8 cellular contexts compared by ENCODE assay signal in the genomic region with DNA sequence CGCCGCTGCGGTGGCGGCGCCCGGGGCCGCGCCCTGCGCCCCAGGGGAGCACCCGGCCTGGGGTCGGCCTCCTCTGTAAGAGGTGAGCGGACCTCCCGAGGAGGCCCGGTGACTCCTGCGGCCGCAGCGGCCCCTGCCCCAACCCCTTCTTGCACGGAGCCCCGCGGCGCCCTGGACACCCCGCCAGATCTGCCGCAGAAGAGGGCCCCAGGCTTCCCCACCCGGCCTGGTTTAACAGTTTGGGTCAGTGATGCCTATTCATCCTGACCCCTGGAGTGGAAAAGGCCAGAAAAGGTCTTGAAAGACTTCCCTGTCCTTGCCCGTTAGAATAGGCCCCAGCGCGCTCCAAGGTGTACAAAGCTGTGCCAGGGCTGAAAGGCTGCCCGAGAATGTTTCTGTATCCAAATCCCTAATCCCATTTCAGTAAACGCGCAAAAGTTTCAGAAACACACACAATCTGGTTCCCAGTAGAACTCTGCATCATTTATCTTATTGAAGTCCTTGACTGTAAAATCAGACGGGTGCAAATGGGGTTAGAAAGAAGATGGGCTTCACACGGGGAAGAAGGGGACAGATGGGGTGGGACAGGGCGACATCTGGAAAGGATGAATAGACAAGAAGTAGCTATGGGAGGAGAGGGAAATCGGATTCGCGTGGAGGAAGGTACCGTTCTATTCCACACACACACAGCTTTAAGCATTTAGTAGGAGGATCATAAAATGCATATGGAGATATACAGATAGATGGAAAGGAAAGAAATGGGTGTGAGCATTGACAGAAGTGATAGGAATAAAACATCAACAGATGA. TPM values are rescaled to one million over a fixed set of nuclear protein-coding genes. Genes with fewer than 3 reads are reported as not detected.
DNase-seq lines count a peak whose midpoint lies in the region; ATAC-seq and TF ChIP-seq lines count a peak whose summit lies in the region.

No MANE protein-coding gene starts in this region.

- DNase-seq in DMS53 (lab: John Stamatoyannopoulos, UW) (peak; percentile 65), DMS53 treated with DMSO at 0.1 percent for 48 hours (lab: John Stamatoyannopoulos, UW; ENCODE audit: unreplicated experiment) (no peak), NCI-H69 (lab: John Stamatoyannopoulos, UW) (peak; percentile 59), mammary epithelial cell (peak; percentile 12), right lobe of liver (peak in 1 of 3 donors; percentile 56), NCI-H1417 treated with DMSO at 0.1 percent for 48 hours (lab: John Stamatoyannopoulos, UW) (no peak)

- H3K27ac ChIP-seq in mammary epithelial cell (ENCODE audit: insufficient read depth, low read depth, low read length): peak overlapping the region; percentile 81
- H3K27ac ChIP-seq in right lobe of liver: peak overlapping the region; percentile 89 to 96 (median 90)
- peak overlapping the region; percentile 93 for H3K27ac ChIP-seq in temporal lobe (ENCODE audit: low read depth, low read length)

- no peaks in the 10 kb centered on the region for H4K20me1 ChIP-seq in mammary epithelial cell (ENCODE audit: insufficient read depth, low read length)

- H3K9me3 ChIP-seq in mammary epithelial cell (replicated peaks; ENCODE audit: insufficient read depth, low read length) (no peaks in the 10 kb centered on the region), right lobe of liver (no peaks in the 10 kb centered on the region)

- H3K9ac ChIP-seq in mammary epithelial cell (ENCODE audit: insufficient read depth, low read length): peak overlapping the region; percentile 74

- dilution Hi-C loops in mammary epithelial cell (cut with HindIII; ENCODE audit: low sequenced_read_pairs): no loop called here

- H3K27me3 ChIP-seq in mammary epithelial cell (ENCODE audit: insufficient read depth, low read length) (no peaks in the 10 kb centered on the region), right lobe of liver (no peaks in the 10 kb centered on the region)

- peak overlapping the region; percentile 84 for H2AFZ ChIP-seq in mammary epithelial cell (ENCODE audit: low read depth, low read length)

- peak overlapping the region; percentile 97 for H3K4me2 ChIP-seq in mammary epithelial cell (ENCODE audit: insufficient read depth, low read depth, low read length)

- no peak for TF ChIP-seq CTCF in mammary epithelial cell (conservative IDR thresholded peaks at IDR 0.05 in 1 of 2, IDR thresholded peaks at IDR 0.05 in 1 of 2; ENCODE audit: extremely low read depth in 1 of 2, insufficient read depth in 1 of 2, low read depth in 1 of 2, low read length in 2 of 2)
- no peak for TF ChIP-seq CTCF in right lobe of liver (IDR thresholded peaks at IDR 0.05)

- no TSS peak for BruUV-seq in mammary epithelial cell (replicated peaks; lab: Mats Ljungman, UMichigan)

- in situ Hi-C loops in mammary epithelial cell (cut with MboI; ENCODE audit: low sequenced_read_pairs in 2 of 2): loop anchor here in 1 of 2 donors (5.0 to 25.0 kb wide), 3 partner anchors 35 to 410 kb away; no protein-coding TSS in a partner anchor

- CTCF ChIA-PET in mammary epithelial cell (lab: Charles Lee; ENCODE audit: low non-redundant PET): interaction anchor here (0.6 kb wide), 1 partner anchor 37 kb away, joined by 8 read pairs; no protein-coding TSS in a partner anchor

- intact Hi-C loops in mammary epithelial cell (cut with micrococcal nuclease): loop anchor here (1.0 to 2.0 kb wide), 9 partner anchors 17 to 414 kb away; no protein-coding TSS in a partner anchor
- intact Hi-C loops in right lobe of liver (cut with DNase I): loop anchor here in 1 of 2 donors (10.0 kb wide), 1 partner anchor 103 kb away; no protein-coding TSS in a partner anchor

- WGBS in mammary epithelial cell (ENCODE audit: low coverage, missing lambda C conversion rate): 36% methylated on average over 18 of the region's 37 CpGs
- WGBS in right lobe of liver (ENCODE audit: insufficient coverage, low coverage, low lambda C conversion rate, missing lambda C conversion rate): 65% methylated on average over 12 of the region's 37 CpGs

- no peak for ATAC-seq in right lobe of liver
- no peak for ATAC-seq in HG02642 (IDR thresholded peaks at IDR 0.05; ENCODE audit: poor library complexity, unreplicated experiment)

- H3K4me1 ChIP-seq in mammary epithelial cell (ENCODE audit: insufficient read depth, low read length): peaks cover 44% of the 10 kb centered on the region
- H3K4me1 ChIP-seq in right lobe of liver: no peaks in the 10 kb centered on the region

- H3K4me3 ChIP-seq in mammary epithelial cell (replicated peaks in 1 of 3; ENCODE audit: insufficient read depth in 1 of 3, low read depth in 2 of 3, low read length in 3 of 3) (peak overlapping the region; percentile 43 to 56 (median 54)), right lobe of liver (peak overlapping the region; percentile 61 to 73 (median 70))

- no peaks in the 10 kb centered on the region for H3K36me3 ChIP-seq in mammary epithelial cell (ENCODE audit: insufficient read depth, low read length)
- no peaks in the 10 kb centered on the region for H3K36me3 ChIP-seq in right lobe of liver

- peaks cover 24% of the 10 kb centered on the region for H3K79me2 ChIP-seq in mammary epithelial cell (ENCODE audit: insufficient read depth, low read length)

- TF ChIP-seq POLR2A in right lobe of liver (IDR thresholded peaks at IDR 0.05): no peak

RNA-seq across cellular contexts. Expression of a gene that starts 1.1 kb away (rescaled TPM):
- total RNA-seq in mammary epithelial cell: 10 to 100 TPM; 24.8 to 40.8 TPM
- polyA plus RNA-seq in mammary epithelial cell: 33.6 TPM
- polyA minus RNA-seq in mammary epithelial cell: 22.2 TPM
- 1 to 10 TPM; 2.0 to 4.8 (median 3.7) TPM for total RNA-seq in right lobe of liver
- 223 TPM for total RNA-seq in temporal lobe

Comparison
In these comparisons a context has a peak if more than half of its experiments do, and no peak if none do; other contexts are left out.
1. DNase-seq: peak in DMS53 (single experiment), NCI-H69 (single experiment) and mammary epithelial cell (single experiment); none in DMS53 treated with DMSO at 0.1 percent for 48 hours (single experiment) and NCI-H1417 treated with DMSO at 0.1 percent for 48 hours (single experiment).
2. RNA of a gene that starts 1.1 kb away (total RNA-seq): 223 TPM in temporal lobe (single experiment) and 24.8 to 40.8 TPM in mammary epithelial cell; 2.0 to 4.8 TPM in right lobe of liver; every median in the first group is over 4 times any median in the second.
3. Peak in every context shown above with its lines, with median percentiles within 50 percentile points of each other: H3K27ac ChIP-seq.